ENCODE assay signal across 9 cellular contexts in the genomic region with DNA sequence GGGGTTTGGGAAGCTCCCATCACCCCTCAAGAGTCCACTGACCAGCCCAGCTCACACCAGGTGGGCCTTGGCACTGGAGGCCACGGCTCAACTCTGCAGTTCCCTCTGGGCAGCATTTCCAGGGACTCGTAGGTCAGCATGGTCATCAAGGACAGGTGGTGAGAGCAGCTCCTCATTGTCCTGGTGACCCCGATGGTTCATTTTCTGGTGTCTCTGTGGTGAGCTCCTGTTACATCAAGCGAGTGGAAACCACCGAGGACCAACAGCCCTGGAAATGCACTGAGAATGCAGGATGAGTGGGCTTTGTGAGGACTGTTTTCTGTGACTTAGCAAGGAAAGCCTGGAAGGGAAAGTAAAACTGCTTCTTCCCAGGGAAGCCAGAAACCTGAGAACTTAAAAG. TPM values are rescaled to one million over a fixed set of nuclear protein-coding genes. Genes with fewer than 3 reads are reported as not detected.
A peak's percentile ranks its signal among the peaks of the same experiment; 100 is the strongest.
DNase-seq lines count a peak whose midpoint lies in the region; ATAC-seq, FAIRE-seq and TF ChIP-seq lines count a peak whose summit lies in the region.
"Not testable (repeated sequence)": the region's sequence is repeated elsewhere in the genome, so short reads cannot be mapped to it uniquely, and the experiment has no call there.
"Had no signal": no experiment of that assay in that cellular context is flagged by ENCODE, and none has a peak within 500 bp of the region (broad histone marks: within the 10 kb centered on the region; RNA-seq: fewer than 3 reads in every experiment).

No MANE protein-coding gene starts in this region.

- TF ChIP-seq POLR2A in HepG2 (IDR thresholded peaks at IDR 0.05; ENCODE audit: insufficient read depth in 1 of 2, low read depth in 2 of 2, low read length in 2 of 2): not testable (repeated sequence)

- H3K4me2 ChIP-seq in HepG2 (ENCODE audit: low read depth, low read length): not testable (repeated sequence)

- not testable (repeated sequence) for H3K4me3 ChIP-seq in HepG2 (replicated peaks in 1 of 3; ENCODE audit: insufficient read depth in 1 of 3, low read depth in 2 of 3, low read length in 3 of 3)

- not testable (repeated sequence) for H3K9ac ChIP-seq in HepG2 (ENCODE audit: insufficient read depth, low read depth, low read length)

- FAIRE-seq in HepG2 (lab: Jason Lieb, UNC): not testable (repeated sequence)

- not testable (repeated sequence) for ATAC-seq in activated naive CD8-positive, alpha-beta T cell treated with anti-CD3 and anti-CD28 coated beads, Interleukin-2, amount 50 U/mL, for 24 hours
- peak; percentile 34 for ATAC-seq in HepG2

- CTCF ChIA-PET in HepG2 (lab: Yijun Ruan, JAX; ENCODE audit: low intra/inter-chr PET ratio, low total read pairs): not testable (repeated sequence)

- H2AFZ ChIP-seq in HepG2 (ENCODE audit: low read length): not testable (repeated sequence)

- not testable (repeated sequence) for TF ChIP-seq CTCF in HepG2 (CRISPR knock-in tag; IDR thresholded peaks at IDR 0.05); osteocyte (IDR thresholded peaks at IDR 0.05)

- not testable (repeated sequence) for BruUV-seq in HepG2 (replicated peaks; lab: Mats Ljungman, UMichigan)

- H3K27ac ChIP-seq in HepG2 (ENCODE audit: extremely low read length, insufficient read depth, low read length): not testable (repeated sequence)

- H3K27me3 ChIP-seq in HepG2 (ENCODE audit: control insufficient read depth in 1 of 2, insufficient read depth in 2 of 2, low read length in 2 of 2): not testable (repeated sequence)

- in situ Hi-C loops in HepG2 (cut with HindIII; ENCODE audit: extremely low pct_ligation_motif_present, low pct_unique_long_range_greater_than_20kb): loop anchor here (25.0 kb wide), 1 partner anchor 1610 kb away; no protein-coding TSS in a partner anchor

- intact Hi-C loops in dendritic cell treated with granulocyte-macrophage colony-stimulating factor and Interleukin-4, amounts not matched to agents 40 ng/mL and 50 ng/mL, for 4 days (cut with micrococcal nuclease); HepG2 (cut with micrococcal nuclease; ENCODE audit: unreplicated experiment): not testable (repeated sequence)

- 61% methylated on average over 3 of the region's 5 CpGs for WGBS in HepG2 (ENCODE audit: low lambda C conversion rate)

- H3K4me1 Mint-ChIP-seq in activated T-cell treated with anti-CD3 and anti-CD28 coated beads, Interleukin-2, amount 50 U/mL, for 24 hours (ENCODE audit: low read depth): peaks cover 38% of the 10 kb centered on the region
- peaks cover 45% of the 10 kb centered on the region for H3K4me1 Mint-ChIP-seq in activated naive CD8-positive, alpha-beta T cell treated with anti-CD3 and anti-CD28 coated beads, Interleukin-2, amount 50 U/mL, for 24 hours
- H3K4me1 Mint-ChIP-seq in dendritic cell treated with granulocyte-macrophage colony-stimulating factor and Interleukin-4, amounts not matched to agents 40 ng/mL and 50 ng/mL, for 4 days (ENCODE audit: low read depth): peaks cover 16% of the 10 kb centered on the region
- peaks cover 20% of the 10 kb centered on the region for H3K4me1 Mint-ChIP-seq in osteocyte (ENCODE audit: unreplicated experiment)

- H3K4me3 Mint-ChIP-seq in activated T-cell treated with anti-CD3 and anti-CD28 coated beads, Interleukin-2, amount 50 U/mL, for 24 hours; activated naive CD8-positive, alpha-beta T cell treated with anti-CD3 and anti-CD28 coated beads, Interleukin-2, amount 50 U/mL, for 24 hours; dendritic cell treated with granulocyte-macrophage colony-stimulating factor and Interleukin-4, amounts not matched to agents 40 ng/mL and 50 ng/mL, for 4 days; osteocyte (ENCODE audit: unreplicated experiment): not testable (repeated sequence)

- POLR2A ChIA-PET in HepG2 (lab: Yijun Ruan, JAX): interaction anchor here (1.3 kb wide), 1 partner anchor 10 kb away, joined by 4 read pairs; no protein-coding TSS in a partner anchor

- not testable (repeated sequence) for H3K36me3 Mint-ChIP-seq in activated T-cell treated with anti-CD3 and anti-CD28 coated beads, Interleukin-2, amount 50 U/mL, for 24 hours (ENCODE audit: low read depth); dendritic cell treated with granulocyte-macrophage colony-stimulating factor and Interleukin-4, amounts not matched to agents 40 ng/mL and 50 ng/mL, for 4 days (ENCODE audit: low read depth); osteocyte (ENCODE audit: unreplicated experiment)
- peaks cover 11% of the 10 kb centered on the region for H3K36me3 Mint-ChIP-seq in activated naive CD8-positive, alpha-beta T cell treated with anti-CD3 and anti-CD28 coated beads, Interleukin-2, amount 50 U/mL, for 24 hours (ENCODE audit: low read depth)

- not testable (repeated sequence) for H3K27me3 Mint-ChIP-seq in activated T-cell treated with anti-CD3 and anti-CD28 coated beads, Interleukin-2, amount 50 U/mL, for 24 hours; activated naive CD8-positive, alpha-beta T cell treated with anti-CD3 and anti-CD28 coated beads, Interleukin-2, amount 50 U/mL, for 24 hours; dendritic cell treated with granulocyte-macrophage colony-stimulating factor and Interleukin-4, amounts not matched to agents 40 ng/mL and 50 ng/mL, for 4 days; osteocyte (ENCODE audit: unreplicated experiment)

- not testable (repeated sequence) for TF ChIP-seq EP300 in HepG2 (IDR thresholded peaks at IDR 0.05; ENCODE audit: low read depth in 2 of 2, low read length in 2 of 2); HepG2 (CRISPR knock-in tag; IDR thresholded peaks at IDR 0.05; ENCODE audit: borderline replicate concordance)

- not testable (repeated sequence) for H3K9me3 Mint-ChIP-seq in activated T-cell treated with anti-CD3 and anti-CD28 coated beads, Interleukin-2, amount 50 U/mL, for 24 hours; activated naive CD8-positive, alpha-beta T cell treated with anti-CD3 and anti-CD28 coated beads, Interleukin-2, amount 50 U/mL, for 24 hours; dendritic cell treated with granulocyte-macrophage colony-stimulating factor and Interleukin-4, amounts not matched to agents 40 ng/mL and 50 ng/mL, for 4 days; osteocyte (ENCODE audit: unreplicated experiment)

- not testable (repeated sequence) for H3K79me2 ChIP-seq in HepG2 (ENCODE audit: insufficient read depth, low read length)

- DNase-seq in LHCN-M2 (ENCODE audit: low read depth) (peak; percentile 21), osteocyte (ENCODE audit: extremely low spot score, unreplicated experiment) (peak; percentile 51)
- DNase-seq in activated T-cell treated with anti-CD3 and anti-CD28 coated beads, Interleukin-2, amount 50 U/mL, for 24 hours; activated naive CD8-positive, alpha-beta T cell treated with anti-CD3 and anti-CD28 coated beads, Interleukin-2, amount 50 U/mL, for 24 hours; HepG2 (ENCODE audit: low spot score): not testable (repeated sequence)

- TF ChIP-seq RAD21 in HepG2 (CRISPR knock-in tag; IDR thresholded peaks at IDR 0.05): not testable (repeated sequence)

- H3K9me3 ChIP-seq in HepG2 (ENCODE audit: low read length): not testable (repeated sequence)

- H3K27ac Mint-ChIP-seq in activated T-cell treated with anti-CD3 and anti-CD28 coated beads, Interleukin-2, amount 50 U/mL, for 24 hours: peak overlapping the region; percentile 87
- peak overlapping the region; percentile 97 for H3K27ac Mint-ChIP-seq in activated naive CD8-positive, alpha-beta T cell treated with anti-CD3 and anti-CD28 coated beads, Interleukin-2, amount 50 U/mL, for 24 hours
- peak overlapping the region; percentile 53 for H3K27ac Mint-ChIP-seq in dendritic cell treated with granulocyte-macrophage colony-stimulating factor and Interleukin-4, amounts not matched to agents 40 ng/mL and 50 ng/mL, for 4 days
- peak overlapping the region; percentile 95 for H3K27ac Mint-ChIP-seq in osteocyte (ENCODE audit: unreplicated experiment)

- H4K20me1 ChIP-seq in HepG2 (ENCODE audit: insufficient read depth, low read length): not testable (repeated sequence)

- H3K36me3 ChIP-seq in HepG2 (replicated peaks in 1 of 2; ENCODE audit: control insufficient read depth in 1 of 2, insufficient read depth in 2 of 2, low read length in 2 of 2): not testable (repeated sequence)

- not testable (repeated sequence) for H3K4me1 ChIP-seq in HepG2 (ENCODE audit: insufficient read depth, low read length)

RNA-seq across cellular contexts. Expression of a gene that starts 3.1 kb away (rescaled TPM):
- 0.80 and 0.83 TPM in 2 replicates for total RNA-seq in LHCN-M2 (2014; rRNA removed)
- 1.7 TPM for polyA plus RNA-seq in LHCN-M2 (2012)
- 1.5 and 4.9 TPM in 2 replicates for total RNA-seq in HepG2 (2016; rRNA removed; fragmentation: Illumina TruSeq; extraction: Trizol)
- total RNA-seq in HepG2 (2016; cell fraction: cytosol; rRNA removed; fragmentation: Illumina TruSeq; extraction: Trizol; ENCODE audit: low read depth): 1.7 and 3.6 TPM in 2 replicates
- total RNA-seq in HepG2 (2016; cell fraction: insoluble cytoplasmic fraction; rRNA removed; fragmentation: Illumina TruSeq; extraction: Trizol): 1.2 and 6.7 TPM in 2 replicates
- total RNA-seq in HepG2 (2016; cell fraction: membrane; rRNA removed; fragmentation: Illumina TruSeq; extraction: Trizol): 2.5 and 2.8 TPM in 2 replicates
- total RNA-seq in HepG2 (2016; cell fraction: nucleus; rRNA removed; fragmentation: Illumina TruSeq; extraction: Trizol): 9.5 and 13.0 TPM in 2 replicates
- 5.0 and 9.4 TPM in 2 replicates for polyA plus RNA-seq in HepG2 (2011; rRNA removed)
- 0.79 and 0.97 TPM in 2 replicates for polyA plus RNA-seq in HepG2 (2011; cell fraction: cytosol; rRNA removed)
- polyA plus RNA-seq in HepG2 (2011; cell fraction: nucleus; rRNA removed): 23.3 and 26.6 TPM in 2 replicates
- polyA plus RNA-seq in HepG2 (2012): 4.1 TPM in 2 replicates
- polyA plus RNA-seq in HepG2 (2016; cell fraction: cytosol; fragmentation: Illumina TruSeq; extraction: Trizol; ENCODE audit: low read depth): 1.4 and 1.6 TPM in 2 replicates
- 0.93 and 1.3 TPM in 2 replicates for polyA plus RNA-seq in HepG2 (2016; cell fraction: insoluble cytoplasmic fraction; fragmentation: Illumina TruSeq; extraction: Trizol; ENCODE audit: low read depth)
- 1.4 and 2.0 TPM in 2 replicates for polyA plus RNA-seq in HepG2 (2016; cell fraction: membrane; fragmentation: Illumina TruSeq; extraction: Trizol; ENCODE audit: low read depth)
- polyA plus RNA-seq in HepG2 (2016; cell fraction: nucleus; fragmentation: Illumina TruSeq; extraction: Trizol; ENCODE audit: insufficient read depth, low read depth): 22.0 and 25.3 TPM in 2 replicates
- polyA minus RNA-seq in HepG2 (2011; rRNA and poly(A)+ RNA removed; ENCODE audit: low replicate concordance): 3.2 and 12.3 TPM in 2 replicates
- 0.62 and 0.89 TPM in 2 replicates for polyA minus RNA-seq in HepG2 (2011; cell fraction: cytosol; rRNA and poly(A)+ RNA removed)
- 23.7 and 26.4 TPM in 2 replicates for polyA minus RNA-seq in HepG2 (2011; cell fraction: nucleus; rRNA and poly(A)+ RNA removed)
- 13.7 and 15.0 TPM in 2 replicates for total RNA-seq in osteocyte
- polyA plus RNA-seq: CD14-positive monocyte had no signal

RNA-seq across cellular contexts. Expression of a gene that starts 8.8 kb away (rescaled TPM):
- 74.0 and 76.6 TPM in 2 replicates for total RNA-seq in LHCN-M2 (2014; rRNA removed)
- polyA plus RNA-seq in LHCN-M2 (2012): 88.8 TPM
- total RNA-seq in HepG2 (2016; rRNA removed; fragmentation: Illumina TruSeq; extraction: Trizol): 59.9 and 76.7 TPM in 2 replicates
- total RNA-seq in HepG2 (2016; cell fraction: cytosol; rRNA removed; fragmentation: Illumina TruSeq; extraction: Trizol; ENCODE audit: low read depth): 70.2 and 78.4 TPM in 2 replicates
- total RNA-seq in HepG2 (2016; cell fraction: insoluble cytoplasmic fraction; rRNA removed; fragmentation: Illumina TruSeq; extraction: Trizol): 55.1 and 78.5 TPM in 2 replicates
- total RNA-seq in HepG2 (2016; cell fraction: membrane; rRNA removed; fragmentation: Illumina TruSeq; extraction: Trizol): 130 and 146 TPM in 2 replicates
- total RNA-seq in HepG2 (2016; cell fraction: nucleus; rRNA removed; fragmentation: Illumina TruSeq; extraction: Trizol): 55.2 and 70.0 TPM in 2 replicates
- 61.7 and 77.6 TPM in 2 replicates for polyA plus RNA-seq in HepG2 (2011; rRNA removed)
- polyA plus RNA-seq in HepG2 (2011; cell fraction: cytosol; rRNA removed): 55.9 and 77.2 TPM in 2 replicates
- 251 and 257 TPM in 2 replicates for polyA plus RNA-seq in HepG2 (2011; cell fraction: nucleus; rRNA removed)
- 53.7 and 58.6 TPM in 2 replicates for polyA plus RNA-seq in HepG2 (2012)
- 74.0 and 88.4 TPM in 2 replicates for polyA plus RNA-seq in HepG2 (2016; cell fraction: cytosol; fragmentation: Illumina TruSeq; extraction: Trizol; ENCODE audit: low read depth)
- 55.8 and 66.7 TPM in 2 replicates for polyA plus RNA-seq in HepG2 (2016; cell fraction: insoluble cytoplasmic fraction; fragmentation: Illumina TruSeq; extraction: Trizol; ENCODE audit: low read depth)
- polyA plus RNA-seq in HepG2 (2016; cell fraction: membrane; fragmentation: Illumina TruSeq; extraction: Trizol; ENCODE audit: low read depth): 105 and 114 TPM in 2 replicates
- 103 and 116 TPM in 2 replicates for polyA plus RNA-seq in HepG2 (2016; cell fraction: nucleus; fragmentation: Illumina TruSeq; extraction: Trizol; ENCODE audit: insufficient read depth, low read depth)
- polyA minus RNA-seq in HepG2 (2011; rRNA and poly(A)+ RNA removed; ENCODE audit: low replicate concordance): 87.1 and 132 TPM in 2 replicates
- polyA minus RNA-seq in HepG2 (2011; cell fraction: cytosol; rRNA and poly(A)+ RNA removed): 28.5 and 31.1 TPM in 2 replicates
- 72.0 and 76.6 TPM in 2 replicates for polyA minus RNA-seq in HepG2 (2011; cell fraction: nucleus; rRNA and poly(A)+ RNA removed)
- 54.4 and 56.6 TPM in 2 replicates for total RNA-seq in osteocyte

RNA-seq across cellular contexts. Expression of a gene that starts 26.7 kb away (rescaled TPM):
- total RNA-seq in LHCN-M2 (2014; rRNA removed): 219 and 247 TPM in 2 replicates
- 382 TPM for polyA plus RNA-seq in LHCN-M2 (2012)
- total RNA-seq in HepG2 (2016; rRNA removed; fragmentation: Illumina TruSeq; extraction: Trizol): 453 and 457 TPM in 2 replicates
- 171 and 178 TPM in 2 replicates for total RNA-seq in HepG2 (2016; cell fraction: cytosol; rRNA removed; fragmentation: Illumina TruSeq; extraction: Trizol; ENCODE audit: low read depth)
- total RNA-seq in HepG2 (2016; cell fraction: insoluble cytoplasmic fraction; rRNA removed; fragmentation: Illumina TruSeq; extraction: Trizol): 461 and 544 TPM in 2 replicates
- 139 and 150 TPM in 2 replicates for total RNA-seq in HepG2 (2016; cell fraction: membrane; rRNA removed; fragmentation: Illumina TruSeq; extraction: Trizol)
- total RNA-seq in HepG2 (2016; cell fraction: nucleus; rRNA removed; fragmentation: Illumina TruSeq; extraction: Trizol): 157 and 190 TPM in 2 replicates
- polyA plus RNA-seq in HepG2 (2011; rRNA removed): 440 and 536 TPM in 2 replicates
- polyA plus RNA-seq in HepG2 (2011; cell fraction: cytosol; rRNA removed): 532 and 716 TPM in 2 replicates
- 231 and 254 TPM in 2 replicates for polyA plus RNA-seq in HepG2 (2011; cell fraction: nucleus; rRNA removed)
- polyA plus RNA-seq in HepG2 (2012): 249 and 275 TPM in 2 replicates
- 152 and 159 TPM in 2 replicates for polyA plus RNA-seq in HepG2 (2016; cell fraction: cytosol; fragmentation: Illumina TruSeq; extraction: Trizol; ENCODE audit: low read depth)
- 356 and 383 TPM in 2 replicates for polyA plus RNA-seq in HepG2 (2016; cell fraction: insoluble cytoplasmic fraction; fragmentation: Illumina TruSeq; extraction: Trizol; ENCODE audit: low read depth)
- polyA plus RNA-seq in HepG2 (2016; cell fraction: membrane; fragmentation: Illumina TruSeq; extraction: Trizol; ENCODE audit: low read depth): 107 and 113 TPM in 2 replicates
- polyA plus RNA-seq in HepG2 (2016; cell fraction: nucleus; fragmentation: Illumina TruSeq; extraction: Trizol; ENCODE audit: insufficient read depth, low read depth): 248 and 261 TPM in 2 replicates
- 67.4 and 92.1 TPM in 2 replicates for polyA minus RNA-seq in HepG2 (2011; rRNA and poly(A)+ RNA removed; ENCODE audit: low replicate concordance)
- polyA minus RNA-seq in HepG2 (2011; cell fraction: cytosol; rRNA and poly(A)+ RNA removed): 75.3 and 98.0 TPM in 2 replicates
- polyA minus RNA-seq in HepG2 (2011; cell fraction: nucleus; rRNA and poly(A)+ RNA removed): 53.7 and 62.3 TPM in 2 replicates
- total RNA-seq in osteocyte: 185 and 191 TPM in 2 replicates

RNA-seq across cellular contexts. Expression of a gene that starts 40.8 kb away (rescaled TPM):
- 0.40 TPM in 1 of 2 replicates, not detected in the other for total RNA-seq in LHCN-M2 (2014; rRNA removed)
- not detected for polyA plus RNA-seq in LHCN-M2 (2012)
- total RNA-seq in HepG2 (2016; rRNA removed; fragmentation: Illumina TruSeq; extraction: Trizol): 0.18 and 0.51 TPM in 2 replicates
- total RNA-seq in HepG2 (2016; cell fraction: cytosol; rRNA removed; fragmentation: Illumina TruSeq; extraction: Trizol; ENCODE audit: low read depth): not detected in 2 replicates
- 0.24 and 0.43 TPM in 2 replicates for total RNA-seq in HepG2 (2016; cell fraction: insoluble cytoplasmic fraction; rRNA removed; fragmentation: Illumina TruSeq; extraction: Trizol)
- not detected in 2 replicates for total RNA-seq in HepG2 (2016; cell fraction: membrane; rRNA removed; fragmentation: Illumina TruSeq; extraction: Trizol)
- total RNA-seq in HepG2 (2016; cell fraction: nucleus; rRNA removed; fragmentation: Illumina TruSeq; extraction: Trizol): 0.28 and 0.31 TPM in 2 replicates
- 4.0 and 7.1 TPM in 2 replicates for polyA plus RNA-seq in HepG2 (2011; rRNA removed)
- polyA plus RNA-seq in HepG2 (2011; cell fraction: cytosol; rRNA removed): 2.5 and 3.2 TPM in 2 replicates
- 64.9 and 67.7 TPM in 2 replicates for polyA plus RNA-seq in HepG2 (2011; cell fraction: nucleus; rRNA removed)
- polyA plus RNA-seq in HepG2 (2012): 2.2 and 3.6 TPM in 2 replicates
- not detected in 2 replicates for polyA plus RNA-seq in HepG2 (2016; cell fraction: cytosol; fragmentation: Illumina TruSeq; extraction: Trizol; ENCODE audit: low read depth)
- 0.27 and 0.57 TPM in 2 replicates for polyA plus RNA-seq in HepG2 (2016; cell fraction: insoluble cytoplasmic fraction; fragmentation: Illumina TruSeq; extraction: Trizol; ENCODE audit: low read depth)
- not detected in 2 replicates for polyA plus RNA-seq in HepG2 (2016; cell fraction: membrane; fragmentation: Illumina TruSeq; extraction: Trizol; ENCODE audit: low read depth)
- polyA plus RNA-seq in HepG2 (2016; cell fraction: nucleus; fragmentation: Illumina TruSeq; extraction: Trizol; ENCODE audit: insufficient read depth, low read depth): 1.00 and 1.1 TPM in 2 replicates
- 5.3 TPM in 1 of 2 replicates, not detected in the other for polyA minus RNA-seq in HepG2 (2011; rRNA and poly(A)+ RNA removed; ENCODE audit: low replicate concordance)
- polyA minus RNA-seq in HepG2 (2011; cell fraction: cytosol; rRNA and poly(A)+ RNA removed): 1.5 and 1.6 TPM in 2 replicates
- 5.0 and 5.6 TPM in 2 replicates for polyA minus RNA-seq in HepG2 (2011; cell fraction: nucleus; rRNA and poly(A)+ RNA removed)
- 0.44 and 1.1 TPM in 2 replicates for total RNA-seq in osteocyte
- total RNA-seq: A673 had no signal
- polyA plus RNA-seq: GM23338 had no signal
